Comparison of ENCODE assay signal across 1 cellular context in genomic region chr4:176339936-176340761, GRCh38.
TF ChIP-seq lines count a peak whose summit lies in the region.

No MANE protein-coding gene starts in this region.

TF ChIP-seq in SK-N-SH, 30 proteins besides CTCF, POLR2A, EP300 and RAD21 (continued from another document):
- TF ChIP-seq TCF12 (IDR thresholded peaks at IDR 0.05) = no peak
TF ChIP-seq in SK-N-SH: peak in this region for 0.
